In the genomic region with DNA sequence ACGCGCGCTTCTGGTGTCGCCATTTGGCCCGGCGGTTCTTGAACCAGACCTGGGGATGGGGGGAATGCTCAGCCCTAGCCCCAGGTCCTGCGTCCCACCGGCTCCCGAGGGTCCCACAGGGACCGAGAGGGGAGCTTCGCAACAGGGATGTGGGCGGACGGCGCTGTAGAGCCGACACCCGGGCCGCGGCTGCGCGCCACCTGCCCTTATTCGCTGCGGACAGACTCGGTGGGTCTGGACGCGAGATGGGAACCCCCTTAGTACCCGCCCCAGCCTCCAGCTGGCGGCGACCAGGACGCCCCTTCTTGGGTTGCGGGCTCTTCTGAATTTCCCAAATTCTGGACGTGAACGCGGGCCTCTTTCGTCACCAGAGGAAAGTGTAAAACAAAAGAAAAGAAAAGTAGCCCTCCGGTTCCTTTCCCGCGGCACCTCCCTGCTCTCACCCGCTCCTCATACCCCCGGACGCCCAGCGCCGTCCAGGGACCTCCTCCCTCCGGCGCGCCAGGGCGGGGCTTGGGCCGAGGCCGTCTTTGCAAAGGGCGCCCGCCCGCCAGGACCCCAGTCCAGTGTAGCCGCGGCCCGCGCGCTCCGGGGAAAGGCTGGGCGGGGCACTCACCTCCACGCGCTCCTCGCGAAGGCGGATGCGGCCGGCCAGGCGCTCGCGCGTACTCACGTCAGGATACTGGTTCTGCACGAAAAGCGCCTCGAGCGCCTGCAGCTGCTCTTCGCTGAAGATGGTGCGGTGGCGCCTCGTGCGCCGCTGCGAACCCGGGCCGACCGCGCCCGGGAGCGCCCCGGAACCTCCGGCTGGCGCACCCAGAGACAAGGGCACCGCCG, we compare ENCODE assay signal across 10 cellular contexts. TPM values are rescaled to one million over a fixed set of nuclear protein-coding genes. Genes with fewer than 3 reads are reported as not detected.
DNase-seq lines count a peak whose midpoint lies in the region; ATAC-seq and TF ChIP-seq lines count a peak whose summit lies in the region.
"Had no signal": no experiment of that assay in that cellular context is flagged by ENCODE, and none has a peak within 500 bp of the region (broad histone marks: within the 10 kb centered on the region; RNA-seq: fewer than 3 reads in every experiment).

No MANE protein-coding gene starts in this region.

- no peaks in the 10 kb centered on the region for H3K36me3 Mint-ChIP-seq in activated T-cell treated with anti-CD3 and anti-CD28 coated beads, Interleukin-2, amount 50 U/mL, for 4 hours (ENCODE audit: insufficient read depth)

- H3K27ac ChIP-seq in suprapubic skin: no peak overlapping the region

- peak overlapping the region; percentile 43 for H3K4me3 ChIP-seq in suprapubic skin

- no peaks in the 10 kb centered on the region for H3K9me3 Mint-ChIP-seq in activated T-cell treated with anti-CD3 and anti-CD28 coated beads, Interleukin-2, amount 50 U/mL, for 4 hours

- peak; percentile 14 to 35 for ATAC-seq in activated T-cell treated with anti-CD3 and anti-CD28 coated beads, Interleukin-2, amount 50 U/mL, for 4 hours
- no peak for ATAC-seq in HG03457 (IDR thresholded peaks at IDR 0.05; ENCODE audit: unreplicated experiment)

- TF ChIP-seq CTCF in suprapubic skin (IDR thresholded peaks at IDR 0.05): no peak

- TF ChIP-seq POLR2A in suprapubic skin (IDR thresholded peaks at IDR 0.05): no peak

- DNase-seq in NCI-H82 (lab: John Stamatoyannopoulos, UW) (peak; percentile 31), NCI-H82 treated with DMSO at 0.1 percent for 48 hours (lab: John Stamatoyannopoulos, UW; ENCODE audit: unreplicated experiment) (no peak), iris pigment epithelial cell (ENCODE audit: low read depth) (peak; percentile 22), suprapubic skin (ENCODE audit: low spot score in 2 of 2) (no peak), NCI-H524 treated with DMSO at 0.1 percent for 48 hours (lab: John Stamatoyannopoulos, UW) (no peak), KG1 (lab: John Stamatoyannopoulos, UW) (no peak)
- DNase-seq in activated T-cell treated with anti-CD3 and anti-CD28 coated beads, Interleukin-2, amount 50 U/mL, for 4 hours: no peak
- DNase-seq: BE2C had no signal

- peaks cover 42% of the 10 kb centered on the region for H3K27me3 Mint-ChIP-seq in activated T-cell treated with anti-CD3 and anti-CD28 coated beads, Interleukin-2, amount 50 U/mL, for 4 hours (ENCODE audit: low read depth)

- no peaks in the 10 kb centered on the region for H3K9me3 ChIP-seq in suprapubic skin
- H3K9me3 ChIP-seq: BE2C had no signal

- peaks cover 14% of the 10 kb centered on the region for H3K4me1 ChIP-seq in suprapubic skin
- H3K4me1 ChIP-seq: BE2C had no signal

- H3K4me3 Mint-ChIP-seq in activated T-cell treated with anti-CD3 and anti-CD28 coated beads, Interleukin-2, amount 50 U/mL, for 4 hours: peak overlapping the region; percentile 42

- H3K4me1 Mint-ChIP-seq in activated T-cell treated with anti-CD3 and anti-CD28 coated beads, Interleukin-2, amount 50 U/mL, for 4 hours (ENCODE audit: low read depth): peaks cover 12% of the 10 kb centered on the region

- WGBS in suprapubic skin: 2% methylated on average over 25 of the region's 92 CpGs

- no peaks in the 10 kb centered on the region for H3K36me3 ChIP-seq in suprapubic skin
- H3K36me3 ChIP-seq: BE2C had no signal

- H3K27me3 ChIP-seq in suprapubic skin: peaks cover 61% of the 10 kb centered on the region

- TF ChIP-seq EP300 in suprapubic skin (IDR thresholded peaks at IDR 0.05): no peak

RNA-seq across cellular contexts. Expression of a gene that starts 0.8 kb away (rescaled TPM):
- not detected for total RNA-seq in activated T-cell treated with anti-CD3 and anti-CD28 coated beads, Interleukin-2, amount 50 U/mL, for 4 hours
- not detected for total RNA-seq in suprapubic skin
- total RNA-seq: RPMI7951 had no signal

RNA-seq across cellular contexts. Expression of a gene that starts 4.8 kb away (rescaled TPM):
- total RNA-seq in activated T-cell treated with anti-CD3 and anti-CD28 coated beads, Interleukin-2, amount 50 U/mL, for 4 hours: 10 to 100 TPM; 21.8 to 22.5 (median 22.0) TPM
- 10 to 100 TPM; 22.4 to 26.0 (median 24.0) TPM for total RNA-seq in suprapubic skin

RNA-seq across cellular contexts. Expression of a gene that starts 18.2 kb away (rescaled TPM):
- total RNA-seq in activated T-cell treated with anti-CD3 and anti-CD28 coated beads, Interleukin-2, amount 50 U/mL, for 4 hours: not detected
- not detected for total RNA-seq in suprapubic skin
- total RNA-seq: RPMI7951 had no signal

RNA-seq across cellular contexts. Expression of a gene that starts 27.1 kb away (rescaled TPM):
- 10 to 100 TPM; 25.8 to 27.7 (median 27.0) TPM for total RNA-seq in activated T-cell treated with anti-CD3 and anti-CD28 coated beads, Interleukin-2, amount 50 U/mL, for 4 hours
- 100 to 1,000 TPM; 115 to 172 (median 130) TPM for total RNA-seq in suprapubic skin

RNA-seq across cellular contexts. Expression of a gene that starts 29.3 kb away (rescaled TPM):
- total RNA-seq in activated T-cell treated with anti-CD3 and anti-CD28 coated beads, Interleukin-2, amount 50 U/mL, for 4 hours: 10 to 100 TPM; 31.7 to 36.6 (median 34.1) TPM
- total RNA-seq in suprapubic skin: 10 to 100 TPM; 35.6 to 71.0 (median 57.8) TPM

Comparison
In these comparisons a context has a peak if more than half of its experiments do, and no peak if none do; other contexts are left out.
1. DNase-seq: peak in NCI-H82 (single experiment) and iris pigment epithelial cell (single experiment); none in NCI-H82 treated with DMSO at 0.1 percent for 48 hours (single experiment), activated T-cell treated with anti-CD3 and anti-CD28 coated beads, Interleukin-2, amount 50 U/mL, for 4 hours (single experiment), suprapubic skin (0 of 2), NCI-H524 treated with DMSO at 0.1 percent for 48 hours (single experiment) and KG1 (single experiment).